ENCODE assay signal across 34 cellular contexts in genomic region chr20:16395366-16395765, GRCh38.
"Had no signal": no experiment of that assay in that cellular context is flagged by ENCODE, and none has a peak within 500 bp of the region (broad histone marks: within the 10 kb centered on the region; RNA-seq: fewer than 3 reads in every experiment).

No MANE protein-coding gene starts in this region.

- H3K4me1 Mint-ChIP-seq: activated naive CD4-positive, alpha-beta T cell treated with anti-CD3 and anti-CD28 coated beads, Interleukin-2, amount 10 ng/mL, durations not matched to agents 7 days and 5 days; activated naive CD8-positive, alpha-beta T cell treated with anti-CD3 and anti-CD28 coated beads, Interleukin-2, amount 10 ng/mL, durations not matched to agents 7 days and 5 days; endodermal cell; T-helper 17 cell had no signal

- H3K36me3 Mint-ChIP-seq: activated naive CD4-positive, alpha-beta T cell treated with anti-CD3 and anti-CD28 coated beads, Interleukin-2, amount 10 ng/mL, durations not matched to agents 7 days and 5 days; activated naive CD8-positive, alpha-beta T cell treated with anti-CD3 and anti-CD28 coated beads, Interleukin-2, amount 10 ng/mL, durations not matched to agents 7 days and 5 days had no signal

- H3K27me3 ChIP-seq: ascending aorta, breast epithelium, cardiac muscle cell, dorsolateral prefrontal cortex, foreskin keratinocyte, gastrocnemius medialis, heart left ventricle had no signal

- H3K9me3 Mint-ChIP-seq: activated B cell treated with CpG ODN at 0.5 μM for 24 hours; activated CD8-positive, alpha-beta T cell treated with anti-CD3 and anti-CD28 coated beads for 36 hours; activated naive CD4-positive, alpha-beta T cell treated with anti-CD3 and anti-CD28 coated beads, Interleukin-2, amount 10 ng/mL, durations not matched to agents 7 days and 5 days; activated naive CD4-positive, alpha-beta T cell treated with anti-CD3 and anti-CD28 coated beads, Interleukin-2, amount 50 U/mL, for 72 hours; activated naive CD8-positive, alpha-beta T cell treated with anti-CD3 and anti-CD28 coated beads, Interleukin-2, amount 10 ng/mL, durations not matched to agents 7 days and 5 days; activated T-cell treated with anti-CD3 and anti-CD28 coated beads, Interleukin-2, amount 50 U/mL, for 24 hours; activated T-cell treated with anti-CD3 and anti-CD28 coated beads, Interleukin-2, amount 50 U/mL, for 72 hours; dendritic cell treated with granulocyte-macrophage colony-stimulating factor and Interleukin-4, amounts not matched to agents 40 ng/mL and 50 ng/mL, for 4 days; endodermal cell; T-helper 2 cell treated with Interferon-gamma antibody and Interleukin-4, amounts not matched to agents 5 μg/mL and 100 μg/mL, for 36 hours had no signal

- ATAC-seq: activated CD4-positive, CD25-positive, alpha-beta regulatory T cell treated with anti-CD3 and anti-CD28 coated beads, Interleukin-2, amount 50 U/mL, for 24 hours; activated CD8-positive, alpha-beta T cell treated with anti-CD3 and anti-CD28 coated beads for 36 hours; activated naive CD4-positive, alpha-beta T cell treated with anti-CD3 and anti-CD28 coated beads, Interleukin-2, amount 50 U/mL, for 72 hours; activated T-cell treated with anti-CD3 and anti-CD28 coated beads, Interleukin-2, amount 50 U/mL, for 72 hours; esophagus mucosa; foreskin keratinocyte; gastrocnemius medialis; heart left ventricle; T-helper 17 cell had no signal

- H3K9me3 ChIP-seq: ascending aorta, breast epithelium, gastrocnemius medialis, heart left ventricle had no signal

- DNase-seq: activated B cell treated with CpG ODN at 0.5 μM for 24 hours; activated CD4-positive, alpha-beta T cell treated with anti-CD3 and anti-CD28 coated beads for 48 hours; activated CD4-positive, alpha-beta T cell treated with anti-CD3 and anti-CD28 coated beads, Interleukin-2, amount 50 U/mL, for 1 hour; activated CD4-positive, alpha-beta T cell treated with anti-CD3 and anti-CD28 coated beads, Interleukin-2, amount 50 U/mL, for 48 hours; activated CD8-positive, alpha-beta memory T cell treated with anti-CD3 and anti-CD28 coated beads for 24 hours; activated CD8-positive, alpha-beta T cell treated with anti-CD3 and anti-CD28 coated beads for 36 hours; activated gamma-delta T cell; activated naive CD4-positive, alpha-beta T cell; activated naive CD4-positive, alpha-beta T cell treated with anti-CD3 and anti-CD28 coated beads, Interleukin-2, amount 10 ng/mL, durations not matched to agents 7 days and 5 days; activated naive CD8-positive, alpha-beta T cell treated with anti-CD3 and anti-CD28 coated beads, Interleukin-2, amount 10 ng/mL, durations not matched to agents 7 days and 5 days; activated T-cell treated with anti-CD3 and anti-CD28 coated beads, Interleukin-2, amount 50 U/mL, for 24 hours; activated T-cell treated with anti-CD3 and anti-CD28 coated beads, Interleukin-2, amount 50 U/mL, for 72 hours; central memory CD4-positive, alpha-beta T cell; dorsolateral prefrontal cortex; effector memory CD4-positive, alpha-beta T cell; endodermal cell; foreskin keratinocyte; gastrocnemius medialis; glutamatergic neuron; heart left ventricle; T-helper 1 cell; T-helper 17 cell; T1000 had no signal

- H3K36me3 ChIP-seq: ascending aorta, breast epithelium, cardiac muscle cell, gastrocnemius medialis had no signal

- H3K27ac ChIP-seq: ascending aorta, breast epithelium, cardiac muscle cell, coronary artery, dorsolateral prefrontal cortex, foreskin keratinocyte, gastrocnemius medialis, heart left ventricle, VCaP had no signal

- H3K4me3 Mint-ChIP-seq: activated B cell treated with CpG ODN at 0.5 μM for 24 hours; activated CD8-positive, alpha-beta T cell treated with anti-CD3 and anti-CD28 coated beads for 36 hours; activated naive CD4-positive, alpha-beta T cell treated with anti-CD3 and anti-CD28 coated beads, Interleukin-2, amount 10 ng/mL, durations not matched to agents 7 days and 5 days; activated naive CD8-positive, alpha-beta T cell treated with anti-CD3 and anti-CD28 coated beads, Interleukin-2, amount 10 ng/mL, durations not matched to agents 7 days and 5 days; activated T-cell treated with anti-CD3 and anti-CD28 coated beads, Interleukin-2, amount 50 U/mL, for 24 hours; activated T-cell treated with anti-CD3 and anti-CD28 coated beads, Interleukin-2, amount 50 U/mL, for 72 hours; brain; dendritic cell treated with granulocyte-macrophage colony-stimulating factor and Interleukin-4, amounts not matched to agents 40 ng/mL and 50 ng/mL, for 4 days; endodermal cell; T-helper 17 cell; T-helper 2 cell treated with Interferon-gamma antibody and Interleukin-4, amounts not matched to agents 5 μg/mL and 100 μg/mL, for 36 hours had no signal

- H3K4me1 ChIP-seq: breast epithelium, foreskin keratinocyte had no signal

- H3K4me3 ChIP-seq: ascending aorta, breast epithelium, cardiac muscle cell, coronary artery, dorsolateral prefrontal cortex, gastrocnemius medialis, heart left ventricle had no signal

- H3K27me3 Mint-ChIP-seq: activated B cell treated with CpG ODN at 0.5 μM for 24 hours; activated CD8-positive, alpha-beta T cell treated with anti-CD3 and anti-CD28 coated beads for 36 hours; activated naive CD4-positive, alpha-beta T cell treated with anti-CD3 and anti-CD28 coated beads, Interleukin-2, amount 10 ng/mL, durations not matched to agents 7 days and 5 days; activated naive CD8-positive, alpha-beta T cell treated with anti-CD3 and anti-CD28 coated beads, Interleukin-2, amount 10 ng/mL, durations not matched to agents 7 days and 5 days; activated T-cell treated with anti-CD3 and anti-CD28 coated beads, Interleukin-2, amount 50 U/mL, for 24 hours; dendritic cell treated with granulocyte-macrophage colony-stimulating factor and Interleukin-4, amounts not matched to agents 40 ng/mL and 50 ng/mL, for 4 days; T-helper 17 cell had no signal

- H3K27ac Mint-ChIP-seq: activated B cell treated with CpG ODN at 0.5 μM for 24 hours; activated CD8-positive, alpha-beta T cell treated with anti-CD3 and anti-CD28 coated beads for 36 hours; activated naive CD4-positive, alpha-beta T cell treated with anti-CD3 and anti-CD28 coated beads, Interleukin-2, amount 10 ng/mL, durations not matched to agents 7 days and 5 days; activated naive CD4-positive, alpha-beta T cell treated with anti-CD3 and anti-CD28 coated beads, Interleukin-2, amount 50 U/mL, for 72 hours; activated naive CD8-positive, alpha-beta T cell treated with anti-CD3 and anti-CD28 coated beads, Interleukin-2, amount 10 ng/mL, durations not matched to agents 7 days and 5 days; activated T-cell treated with anti-CD3 and anti-CD28 coated beads, Interleukin-2, amount 50 U/mL, for 24 hours; activated T-cell treated with anti-CD3 and anti-CD28 coated beads, Interleukin-2, amount 50 U/mL, for 72 hours; brain; dendritic cell treated with granulocyte-macrophage colony-stimulating factor and Interleukin-4, amounts not matched to agents 40 ng/mL and 50 ng/mL, for 4 days; endodermal cell; T-helper 17 cell; T-helper 2 cell treated with Interferon-gamma antibody and Interleukin-4, amounts not matched to agents 5 μg/mL and 100 μg/mL, for 36 hours had no signal
